Comparison of ENCODE assay signal across 8 cellular contexts in the genomic region with DNA sequence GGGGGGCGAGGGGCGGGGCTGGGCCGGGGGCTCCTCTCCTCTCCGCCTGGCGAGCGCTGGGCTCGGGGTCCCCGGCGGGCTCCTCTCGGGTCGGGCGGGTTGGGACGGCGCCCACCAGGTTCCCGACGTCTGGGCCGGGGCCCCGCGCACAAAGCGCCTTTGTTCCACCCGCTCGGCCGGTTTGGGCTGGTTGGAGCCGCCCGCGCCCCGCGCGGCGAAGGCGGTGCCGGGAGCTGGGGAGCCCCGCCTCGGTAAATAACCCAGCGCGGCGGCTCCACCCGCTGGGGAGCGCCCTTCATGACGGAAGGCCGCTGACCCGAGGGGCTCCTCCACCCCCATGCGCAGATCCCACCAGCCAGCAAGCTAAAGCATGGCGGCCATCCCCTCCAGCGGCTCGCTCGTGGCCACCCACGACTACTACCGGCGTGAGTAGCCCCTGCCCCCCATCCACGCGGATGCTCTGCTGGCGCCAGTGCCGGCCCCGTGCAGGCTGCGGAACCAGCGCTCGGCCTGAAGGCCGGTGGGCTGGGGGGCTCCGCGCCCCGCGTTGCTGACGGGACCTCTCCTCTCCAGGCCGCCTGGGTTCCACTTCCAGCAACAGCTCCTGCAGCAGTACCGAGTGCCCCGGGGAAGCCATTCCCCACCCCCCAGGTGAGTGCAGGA. TPM values are rescaled to one million over a fixed set of nuclear protein-coding genes. Genes with fewer than 3 reads are reported as not detected.
DNase-seq lines count a peak whose midpoint lies in the region; FAIRE-seq and TF ChIP-seq lines count a peak whose summit lies in the region.

No MANE protein-coding gene starts in this region.

- H3K27me3 ChIP-seq in MG63 = peaks cover 3% of the 10 kb centered on the region

- POLR2A ChIA-PET in GM10248 (lab: Yijun Ruan, JAX) = interaction anchor here (1.0 to 1.2 kb wide), 2 partner anchors 16 to 75 kb away, joined by 3 to 8 read pairs; a partner anchor contains a TSS

- peak overlapping the region; percentile 95 for H3K4me3 ChIP-seq in MG63

- H3K27ac Mint-ChIP-seq in chondrocyte (ENCODE audit: unreplicated experiment) = peak overlapping the region; percentile 54

- no peaks in the 10 kb centered on the region for H3K9me3 Mint-ChIP-seq in chondrocyte (ENCODE audit: low read depth)

- CTCF ChIA-PET in GM10248 (lab: Yijun Ruan, JAX) = interaction anchor here (1.0 to 6.0 kb wide), 5 partner anchors 8 to 297 kb away, joined by 3 to 35 read pairs (median 3); a partner anchor contains a TSS

- H3K27me3 Mint-ChIP-seq in chondrocyte (ENCODE audit: low read depth) = no peaks in the 10 kb centered on the region

- H3K36me3 Mint-ChIP-seq in chondrocyte (ENCODE audit: low read depth) = peaks cover 7% of the 10 kb centered on the region

- TF ChIP-seq CTCF in GM10248 (IDR thresholded peaks at IDR 0.05; ENCODE audit: control extremely low read depth, extremely low read depth, low read depth, missing control alignments) (peak; percentile 28), chondrocyte (IDR thresholded peaks at IDR 0.05) (peak; percentile 18)

- TF ChIP-seq POLR2A in H54 (IDR thresholded peaks at IDR 0.05; ENCODE audit: low read depth, low read length) = no peak

- peak overlapping the region; percentile 90 for H3K4me3 Mint-ChIP-seq in chondrocyte (ENCODE audit: unreplicated experiment)

- DNase-seq in GM10248 (ENCODE audit: extremely low spot score) (peak; percentile 85), H54 (ENCODE audit: insufficient read length, low spot score) (peak; percentile 75), MG63 (peak; percentile 71), chondrocyte (ENCODE audit: low spot score) (no peak), kidney glomerular epithelial cell (lab: John Stamatoyannopoulos, UW) (peak; percentile 48), amniotic stem cell (lab: John Stamatoyannopoulos, UW) (no peak)
- peak; percentile 56 for DNase-seq in activated CD4-positive, CD25-positive, alpha-beta regulatory T cell treated with anti-CD3 and anti-CD28 coated beads, Interleukin-2, amount 50 U/mL, for 16 hours (ENCODE audit: low read depth, low spot score)
- peak; percentile 48 to 61 for DNase-seq in stimulated activated CD4-positive, alpha-beta T cell treated with anti-CD3 and anti-CD28 coated beads, Interleukin-15, amount 100 ng/mL, for 48 hours (ENCODE audit: low read depth in 2 of 2)

- no peaks in the 10 kb centered on the region for H3K9me3 ChIP-seq in MG63

- H3K4me1 Mint-ChIP-seq in chondrocyte (ENCODE audit: low read depth) = peaks cover 21% of the 10 kb centered on the region

- no peak for FAIRE-seq in H54 (lab: Jason Lieb, UNC)

- H3K36me3 ChIP-seq in MG63 = peaks cover 25% of the 10 kb centered on the region

RNA-seq across cellular contexts. Expression of a gene that starts 0.5 kb away (rescaled TPM):
- total RNA-seq in MG63 (2014; rRNA removed; shearing (Covaris generic); ENCODE audit: low replicate concordance) = 21.4 and 40.1 TPM in 2 replicates
- 245 to 268 TPM (median 261 TPM) in 3 replicates for total RNA-seq in chondrocyte

RNA-seq across cellular contexts. Expression of a gene that starts 16.1 kb away (rescaled TPM):
- 0.23 and 8.0 TPM in 2 replicates for total RNA-seq in MG63 (2014; rRNA removed; shearing (Covaris generic); ENCODE audit: low replicate concordance)
- total RNA-seq in chondrocyte = not detected in 3 replicates

RNA-seq across cellular contexts. Expression of a gene that starts 22.2 kb away (rescaled TPM):
- total RNA-seq in MG63 (2014; rRNA removed; shearing (Covaris generic); ENCODE audit: low replicate concordance) = 62.5 and 113 TPM in 2 replicates
- 0.34 to 6.5 TPM (median 5.5 TPM) in 3 replicates for total RNA-seq in chondrocyte

RNA-seq across cellular contexts. Expression of a gene that starts 26.5 kb away (rescaled TPM):
- not detected in 2 replicates for total RNA-seq in MG63 (2014; rRNA removed; shearing (Covaris generic); ENCODE audit: low replicate concordance)
- total RNA-seq in chondrocyte = not detected in 3 replicates

RNA-seq across cellular contexts. Expression of a gene that starts 32.9 kb away (rescaled TPM):
- not detected in 2 replicates for total RNA-seq in MG63 (2014; rRNA removed; shearing (Covaris generic); ENCODE audit: low replicate concordance)
- total RNA-seq in chondrocyte = 0.25 to 0.38 TPM in 2 of 3 replicates, not detected in the other

Comparison
In these comparisons a context has a peak if more than half of its experiments do, and no peak if none do; other contexts are left out.
1. DNase-seq: peak in GM10248 (single experiment), H54 (single experiment), MG63 (single experiment), activated CD4-positive, CD25-positive, alpha-beta regulatory T cell treated with anti-CD3 and anti-CD28 coated beads, Interleukin-2, amount 50 U/mL, for 16 hours (single experiment), kidney glomerular epithelial cell (single experiment) and stimulated activated CD4-positive, alpha-beta T cell treated with anti-CD3 and anti-CD28 coated beads, Interleukin-15, amount 100 ng/mL, for 48 hours (2 of 2); none in chondrocyte (single experiment) and amniotic stem cell (single experiment).